Comparison of ENCODE assay signal across 27 cellular contexts in genomic region chr16:88057656-88058055, GRCh38.
"Had no signal": no experiment of that assay in that cellular context is flagged by ENCODE, and none has a peak within 500 bp of the region (broad histone marks: within the 10 kb centered on the region; RNA-seq: fewer than 3 reads in every experiment).

No MANE protein-coding gene starts in this region.

- H3K27ac Mint-ChIP-seq: activated CD4-positive, alpha-beta memory T cell treated with anti-CD3 and anti-CD28 coated beads, Interleukin-2, amount 10 ng/mL, durations not matched to agents 7 days and 5 days; activated CD4-positive, alpha-beta T cell treated with anti-CD3 and anti-CD28 coated beads for 36 hours; activated naive CD8-positive, alpha-beta T cell treated with anti-CD3 and anti-CD28 coated beads, Interleukin-2, amount 10 ng/mL, durations not matched to agents 7 days and 5 days; activated T-helper 17 cell treated with anti-CD3 and anti-CD28 coated beads, Interleukin-2, amount 50 U/mL, for 72 hours had no signal

- H3K4me1 ChIP-seq: breast epithelium, Peyer's patch had no signal

- H3K4me3 Mint-ChIP-seq: activated CD4-positive, alpha-beta memory T cell treated with anti-CD3 and anti-CD28 coated beads, Interleukin-2, amount 10 ng/mL, durations not matched to agents 7 days and 5 days; activated CD4-positive, alpha-beta T cell treated with anti-CD3 and anti-CD28 coated beads for 36 hours; activated naive CD8-positive, alpha-beta T cell treated with anti-CD3 and anti-CD28 coated beads, Interleukin-2, amount 10 ng/mL, durations not matched to agents 7 days and 5 days; activated T-helper 17 cell treated with anti-CD3 and anti-CD28 coated beads, Interleukin-2, amount 50 U/mL, for 72 hours had no signal

- H3K36me3 ChIP-seq: breast epithelium had no signal

- H3K27ac ChIP-seq: adrenal gland, breast epithelium, Peyer's patch, RWPE1, VCaP had no signal

- DNase-seq: activated CD4-positive, alpha-beta memory T cell treated with anti-CD3 and anti-CD28 coated beads, Interleukin-2, amount 10 ng/mL, durations not matched to agents 7 days and 5 days; activated CD4-positive, alpha-beta T cell treated with anti-CD3 and anti-CD28 coated beads for 36 hours; activated CD4-positive, alpha-beta T cell treated with anti-CD3 and anti-CD28 coated beads, Interleukin-2, amount 50 U/mL, for 1 hour; activated CD4-positive, CD25-positive, alpha-beta regulatory T cell; activated gamma-delta T cell treated with Interleukin-2 at 50 U/mL for 16 hours; activated naive CD4-positive, alpha-beta T cell treated with anti-CD3 and anti-CD28 coated beads, Interleukin-2, amount 50 U/mL, for 16 hours; activated naive CD8-positive, alpha-beta T cell treated with anti-CD3 and anti-CD28 coated beads, Interleukin-2, amount 10 ng/mL, durations not matched to agents 7 days and 5 days; activated T-cell treated with anti-CD3 and anti-CD28 coated beads for 4 hours; activated T-cell treated with anti-CD3 and anti-CD28 coated beads, Interleukin-2, amount 50 U/mL, for 48 hours; adrenal gland; central memory CD4-positive, alpha-beta T cell; Kasumi-1; KBM-7; NCI-H1105 treated with DMSO at 0.1 percent for 48 hours; NCI-H1436 treated with DMSO at 0.1 percent for 48 hours; NCI-H187 treated with DMSO at 0.1 percent for 48 hours; NCI-H2081 treated with DMSO at 0.1 percent for 48 hours; NCI-H446; NCI-H524; SHP77 treated with DMSO at 0.1 percent for 48 hours; T-helper 2 cell; T1000 had no signal

- H3K27me3 ChIP-seq: adrenal gland, breast epithelium, Peyer's patch had no signal

- H3K27me3 Mint-ChIP-seq: activated CD4-positive, alpha-beta memory T cell treated with anti-CD3 and anti-CD28 coated beads, Interleukin-2, amount 10 ng/mL, durations not matched to agents 7 days and 5 days; activated CD4-positive, alpha-beta T cell treated with anti-CD3 and anti-CD28 coated beads for 36 hours; activated naive CD8-positive, alpha-beta T cell treated with anti-CD3 and anti-CD28 coated beads, Interleukin-2, amount 10 ng/mL, durations not matched to agents 7 days and 5 days; activated T-helper 17 cell treated with anti-CD3 and anti-CD28 coated beads, Interleukin-2, amount 50 U/mL, for 72 hours had no signal

- H3K9me3 ChIP-seq: adrenal gland, breast epithelium, Peyer's patch had no signal

- H3K4me1 Mint-ChIP-seq: activated CD4-positive, alpha-beta memory T cell treated with anti-CD3 and anti-CD28 coated beads, Interleukin-2, amount 10 ng/mL, durations not matched to agents 7 days and 5 days; activated CD4-positive, alpha-beta T cell treated with anti-CD3 and anti-CD28 coated beads for 36 hours; activated naive CD8-positive, alpha-beta T cell treated with anti-CD3 and anti-CD28 coated beads, Interleukin-2, amount 10 ng/mL, durations not matched to agents 7 days and 5 days; activated T-helper 17 cell treated with anti-CD3 and anti-CD28 coated beads, Interleukin-2, amount 50 U/mL, for 72 hours had no signal

- ATAC-seq: activated CD4-positive, alpha-beta T cell treated with anti-CD3 and anti-CD28 coated beads for 36 hours; activated T-helper 17 cell treated with anti-CD3 and anti-CD28 coated beads, Interleukin-2, amount 50 U/mL, for 72 hours had no signal

- H3K4me3 ChIP-seq: adrenal gland, breast epithelium, Peyer's patch had no signal

- H3K9me3 Mint-ChIP-seq: activated CD4-positive, alpha-beta memory T cell treated with anti-CD3 and anti-CD28 coated beads, Interleukin-2, amount 10 ng/mL, durations not matched to agents 7 days and 5 days; activated naive CD8-positive, alpha-beta T cell treated with anti-CD3 and anti-CD28 coated beads, Interleukin-2, amount 10 ng/mL, durations not matched to agents 7 days and 5 days; activated T-helper 17 cell treated with anti-CD3 and anti-CD28 coated beads, Interleukin-2, amount 50 U/mL, for 72 hours had no signal
